ENCODE assay signal across 29 cellular contexts in genomic region chr5:85476617-85477016, GRCh38.
"Had no signal": no experiment of that assay in that cellular context is flagged by ENCODE, and none has a peak within 500 bp of the region (broad histone marks: within the 10 kb centered on the region; RNA-seq: fewer than 3 reads in every experiment).

No MANE protein-coding gene starts in this region.

- H3K9me3 ChIP-seq: stomach, testis, thoracic aorta, thyroid gland, tibial artery, tibial nerve, transverse colon, upper lobe of left lung, upper lobe of right lung, uterus, vagina had no signal

- DNase-seq: stimulated activated CD4-positive, alpha-beta T cell treated with anti-CD3 and anti-CD28 coated beads, Interleukin-2, amount 100 ng/mL, for 48 hours; stimulated activated CD4-positive, alpha-beta T cell treated with anti-CD3 and anti-CD28 coated beads, Interleukin-4, amount 100 ng/mL, for 1 hour; stimulated activated CD4-positive, alpha-beta T cell treated with anti-CD3 and anti-CD28 coated beads, Interleukin-4, amount 100 ng/mL, for 24 hours; stimulated activated CD4-positive, alpha-beta T cell treated with anti-CD3 and anti-CD28 coated beads, Interleukin-4, amount 100 ng/mL, for 4 hours; stimulated activated CD8-positive, alpha-beta memory T cell treated with anti-CD3 and anti-CD28 coated beads, Interleukin-4, amount 100 ng/mL, for 48 hours; stimulated activated naive B cell treated with anti-CD40 and anti-IgM and Interleukin-4, amounts not matched to agents 10 μg/mL and 1 μg/mL and 100 μg/mL, for 72 hours; stimulated activated naive CD4-positive, alpha-beta T cell; stimulated activated naive CD4-positive, alpha-beta T cell treated with Interleukin-2 at 50 U/mL for 16 hours; stimulated activated naive CD8-positive, alpha-beta T cell treated with anti-CD3 and anti-CD28 coated beads, Interleukin-15, amount 100 ng/mL, for 72 hours; stimulated activated naive CD8-positive, alpha-beta T cell treated with anti-CD3 and anti-CD28 coated beads, Interleukin-15, Interleukin-2, amounts not matched to agents 100 U/mL and 50 U/mL, for 24 hours; stomach; substantia nigra; testis; thyroid gland; tibial artery; transverse colon; trophoblast cell; upper lobe of left lung; upper lobe of right lung; uterus had no signal

- H3K27ac Mint-ChIP-seq: stimulated activated effector memory CD8-positive, alpha-beta T cell treated with anti-CD3 and anti-CD28 coated beads, Interleukin-12 subunit alpha, Interleukin-12 subunit beta, amount 100 ng/mL, for 72 hours; stimulated activated memory B cell treated with anti-CD40 and anti-IgM and Interleukin-4, amounts not matched to agents 10 μg/mL and 1 μg/mL and 100 μg/mL, for 72 hours; stimulated activated naive B cell treated with anti-CD40 and anti-IgM and Interleukin-4, amounts not matched to agents 10 μg/mL and 1 μg/mL and 100 μg/mL, for 72 hours; stimulated activated naive CD8-positive, alpha-beta T cell treated with anti-CD3 and anti-CD28 coated beads, Interleukin-15, Interleukin-2, amounts not matched to agents 100 ng/mL and 50 ng/mL, for 24 hours; type B pancreatic cell had no signal

- ATAC-seq: stimulated activated effector memory CD8-positive, alpha-beta T cell treated with anti-CD3 and anti-CD28 coated beads, Interleukin-12 subunit alpha, Interleukin-12 subunit beta, amount 100 ng/mL, for 72 hours; stimulated activated memory B cell treated with anti-CD40 and anti-IgM and Interleukin-4, amounts not matched to agents 10 μg/mL and 1 μg/mL and 100 μg/mL, for 72 hours; stimulated activated naive B cell treated with anti-CD40 and anti-IgM and Interleukin-4, amounts not matched to agents 10 μg/mL and 1 μg/mL and 100 μg/mL, for 72 hours; stimulated activated naive CD8-positive, alpha-beta T cell treated with anti-CD3 and anti-CD28 coated beads, Interleukin-15, amount 100 ng/mL, for 72 hours; stimulated activated naive CD8-positive, alpha-beta T cell treated with anti-CD3 and anti-CD28 coated beads, Interleukin-15, Interleukin-2, amounts not matched to agents 100 U/mL and 50 U/mL, for 24 hours; upper lobe of right lung had no signal

- H3K4me1 ChIP-seq: stomach, suprapubic skin, testis, thyroid gland, tibial artery, tibial nerve, transverse colon, upper lobe of left lung, upper lobe of right lung, uterus, vagina had no signal

- H3K36me3 ChIP-seq: stomach, suprapubic skin, thoracic aorta, thyroid gland, tibial artery, tibial nerve, transverse colon, upper lobe of left lung, upper lobe of right lung, uterus, vagina had no signal

- H3K27ac ChIP-seq: stomach, suprapubic skin, testis, thoracic aorta, thyroid gland, tibial artery, tibial nerve, transverse colon, upper lobe of left lung, upper lobe of right lung, uterus, vagina had no signal

- H3K27me3 ChIP-seq: stomach, suprapubic skin, testis, thyroid gland, tibial artery, tibial nerve, transverse colon, upper lobe of left lung, upper lobe of right lung, uterus, vagina had no signal

- H3K36me3 Mint-ChIP-seq: stimulated activated effector memory CD8-positive, alpha-beta T cell treated with anti-CD3 and anti-CD28 coated beads, Interleukin-12 subunit alpha, Interleukin-12 subunit beta, amount 100 ng/mL, for 72 hours; stimulated activated memory B cell treated with anti-CD40 and anti-IgM and Interleukin-4, amounts not matched to agents 10 μg/mL and 1 μg/mL and 100 μg/mL, for 72 hours; stimulated activated naive B cell treated with anti-CD40 and anti-IgM and Interleukin-4, amounts not matched to agents 10 μg/mL and 1 μg/mL and 100 μg/mL, for 72 hours; type B pancreatic cell had no signal

- FAIRE-seq: urothelium cell line had no signal

- H3K9me3 Mint-ChIP-seq: stimulated activated memory B cell treated with anti-CD40 and anti-IgM and Interleukin-4, amounts not matched to agents 10 μg/mL and 1 μg/mL and 100 μg/mL, for 72 hours; stimulated activated naive B cell treated with anti-CD40 and anti-IgM and Interleukin-4, amounts not matched to agents 10 μg/mL and 1 μg/mL and 100 μg/mL, for 72 hours; stimulated activated naive CD8-positive, alpha-beta T cell treated with anti-CD3 and anti-CD28 coated beads, Interleukin-15, amount 100 ng/mL, for 72 hours; type B pancreatic cell had no signal

- H3K4me3 ChIP-seq: stomach, suprapubic skin, testis, thoracic aorta, thyroid gland, tibial artery, tibial nerve, transverse colon, upper lobe of left lung, upper lobe of right lung, uterus, vagina had no signal

- H3K4me1 Mint-ChIP-seq: stimulated activated effector memory CD8-positive, alpha-beta T cell treated with anti-CD3 and anti-CD28 coated beads, Interleukin-12 subunit alpha, Interleukin-12 subunit beta, amount 100 ng/mL, for 72 hours; stimulated activated memory B cell treated with anti-CD40 and anti-IgM and Interleukin-4, amounts not matched to agents 10 μg/mL and 1 μg/mL and 100 μg/mL, for 72 hours; stimulated activated naive B cell treated with anti-CD40 and anti-IgM and Interleukin-4, amounts not matched to agents 10 μg/mL and 1 μg/mL and 100 μg/mL, for 72 hours; stimulated activated naive CD8-positive, alpha-beta T cell treated with anti-CD3 and anti-CD28 coated beads, Interleukin-15, amount 100 ng/mL, for 72 hours had no signal

- H3K4me3 Mint-ChIP-seq: stimulated activated effector memory CD8-positive, alpha-beta T cell treated with anti-CD3 and anti-CD28 coated beads, Interleukin-12 subunit alpha, Interleukin-12 subunit beta, amount 100 ng/mL, for 72 hours; stimulated activated memory B cell treated with anti-CD40 and anti-IgM and Interleukin-4, amounts not matched to agents 10 μg/mL and 1 μg/mL and 100 μg/mL, for 72 hours; stimulated activated naive B cell treated with anti-CD40 and anti-IgM and Interleukin-4, amounts not matched to agents 10 μg/mL and 1 μg/mL and 100 μg/mL, for 72 hours; stimulated activated naive CD8-positive, alpha-beta T cell treated with anti-CD3 and anti-CD28 coated beads, Interleukin-15, amount 100 ng/mL, for 72 hours; stimulated activated naive CD8-positive, alpha-beta T cell treated with anti-CD3 and anti-CD28 coated beads, Interleukin-15, Interleukin-2, amounts not matched to agents 100 ng/mL and 50 ng/mL, for 24 hours; type B pancreatic cell had no signal

- H3K27me3 Mint-ChIP-seq: stimulated activated memory B cell treated with anti-CD40 and anti-IgM and Interleukin-4, amounts not matched to agents 10 μg/mL and 1 μg/mL and 100 μg/mL, for 72 hours; stimulated activated naive B cell treated with anti-CD40 and anti-IgM and Interleukin-4, amounts not matched to agents 10 μg/mL and 1 μg/mL and 100 μg/mL, for 72 hours; stimulated activated naive CD8-positive, alpha-beta T cell treated with anti-CD3 and anti-CD28 coated beads, Interleukin-15, amount 100 ng/mL, for 72 hours; stimulated activated naive CD8-positive, alpha-beta T cell treated with anti-CD3 and anti-CD28 coated beads, Interleukin-15, Interleukin-2, amounts not matched to agents 100 ng/mL and 50 ng/mL, for 24 hours; type B pancreatic cell had no signal
